In genomic region chr3:244041-244440, GRCh38 we compare ENCODE assay signal across 18 cellular contexts. TPM values are rescaled to one million over a fixed set of nuclear protein-coding genes. Genes with fewer than 3 reads are reported as not detected.
"Had no signal": no experiment of that assay in that cellular context is flagged by ENCODE, and none has a peak within 500 bp of the region (broad histone marks: within the 10 kb centered on the region; RNA-seq: fewer than 3 reads in every experiment).

No MANE protein-coding gene starts in this region.

- ATAC-seq: activated T-helper 17 cell treated with anti-CD3 and anti-CD28 coated beads, Interleukin-2, amount 50 U/mL, for 72 hours had no signal

- H3K9me3 ChIP-seq: lower lobe of right lung, psoas muscle, spleen, suprapubic skin had no signal

- H3K27me3 ChIP-seq: spleen, suprapubic skin had no signal

- DNase-seq: activated CD4-positive, CD25-positive, alpha-beta regulatory T cell treated with anti-CD3 and anti-CD28 coated beads, Interleukin-2, amount 50 U/mL, for 72 hours; activated naive CD4-positive, alpha-beta T cell treated with Interleukin-2 at 50 U/mL for 16 hours; aorta; cortex of kidney; effector CD8-positive, alpha-beta T cell; head of caudate nucleus; immature natural killer cell; left cardiac atrium; lower lobe of right lung; psoas muscle; spleen; trophoblast cell had no signal

- H3K27ac ChIP-seq: lower lobe of right lung, psoas muscle, spleen, suprapubic skin had no signal

- H3K36me3 ChIP-seq: lower lobe of right lung, spleen, suprapubic skin had no signal

- H3K4me3 ChIP-seq: lower lobe of right lung, psoas muscle, spleen, suprapubic skin had no signal

- H3K4me1 ChIP-seq: psoas muscle had no signal

RNA-seq across cellular contexts. Expression of gene CHL1, which starts 47.5 kb away (rescaled TPM):
- total RNA-seq: activated CD8-positive, alpha-beta memory T cell treated with anti-CD3 and anti-CD28 coated beads for 36 hours; activated T-helper 17 cell treated with anti-CD3 and anti-CD28 coated beads, Interleukin-2, amount 50 U/mL, for 72 hours; mesothelial cell of epicardium; osteocyte; T-helper 2 cell treated with Interferon-gamma antibody and Interleukin-4, amounts not matched to agents 100 ng/mL and 5 ng/mL, for 36 hours had no signal
- polyA plus RNA-seq: immature natural killer cell had no signal
